26 cellular contexts compared by ENCODE assay signal in genomic region chr15:42731461-42731860, GRCh38.
"Had no signal": no experiment of that assay in that cellular context is flagged by ENCODE, and none has a peak within 500 bp of the region (broad histone marks: within the 10 kb centered on the region; RNA-seq: fewer than 3 reads in every experiment).

No MANE protein-coding gene starts in this region.

- H3K27ac Mint-ChIP-seq: activated B cell treated with CpG ODN at 0.5 μM for 24 hours; activated CD4-positive, alpha-beta T cell treated with anti-CD3 and anti-CD28 coated beads, Interleukin-2, amount 10 ng/mL, durations not matched to agents 24 days and 14 days; activated CD8-positive, alpha-beta memory T cell treated with anti-CD3 and anti-CD28 coated beads, Interleukin-2, amount 10 ng/mL, durations not matched to agents 7 days and 5 days; activated naive CD4-positive, alpha-beta T cell treated with anti-CD3 and anti-CD28 coated beads for 36 hours; activated T-helper 17 cell treated with anti-CD3 and anti-CD28 coated beads, Interleukin-2, amount 50 U/mL, for 72 hours had no signal

- H3K9me3 Mint-ChIP-seq: activated B cell treated with CpG ODN at 0.5 μM for 24 hours; activated CD4-positive, alpha-beta T cell treated with anti-CD3 and anti-CD28 coated beads, Interleukin-2, amount 10 ng/mL, durations not matched to agents 24 days and 14 days; activated naive CD4-positive, alpha-beta T cell treated with anti-CD3 and anti-CD28 coated beads for 36 hours; activated T-helper 17 cell treated with anti-CD3 and anti-CD28 coated beads, Interleukin-2, amount 50 U/mL, for 72 hours; T-cell had no signal

- H3K4me3 Mint-ChIP-seq: activated B cell treated with CpG ODN at 0.5 μM for 24 hours; activated CD4-positive, alpha-beta T cell treated with anti-CD3 and anti-CD28 coated beads, Interleukin-2, amount 10 ng/mL, durations not matched to agents 24 days and 14 days; activated CD8-positive, alpha-beta memory T cell treated with anti-CD3 and anti-CD28 coated beads, Interleukin-2, amount 10 ng/mL, durations not matched to agents 7 days and 5 days; activated naive CD4-positive, alpha-beta T cell treated with anti-CD3 and anti-CD28 coated beads for 36 hours; activated naive CD8-positive, alpha-beta T cell; activated T-helper 17 cell treated with anti-CD3 and anti-CD28 coated beads, Interleukin-2, amount 50 U/mL, for 72 hours; T-cell had no signal

- H3K27me3 ChIP-seq: brain microvascular endothelial cell, cardiac muscle cell, Peyer's patch had no signal

- H3K27me3 Mint-ChIP-seq: activated B cell treated with CpG ODN at 0.5 μM for 24 hours; activated CD4-positive, alpha-beta T cell treated with anti-CD3 and anti-CD28 coated beads, Interleukin-2, amount 10 ng/mL, durations not matched to agents 24 days and 14 days; activated CD8-positive, alpha-beta memory T cell treated with anti-CD3 and anti-CD28 coated beads, Interleukin-2, amount 10 ng/mL, durations not matched to agents 7 days and 5 days; activated naive CD8-positive, alpha-beta T cell; activated T-helper 17 cell treated with anti-CD3 and anti-CD28 coated beads, Interleukin-2, amount 50 U/mL, for 72 hours; T-cell had no signal

- H3K27ac ChIP-seq: brain microvascular endothelial cell, cardiac muscle cell, Peyer's patch had no signal

- ATAC-seq: activated CD8-positive, alpha-beta memory T cell treated with anti-CD3 and anti-CD28 coated beads, Interleukin-2, amount 10 ng/mL, durations not matched to agents 7 days and 5 days; activated T-helper 17 cell treated with anti-CD3 and anti-CD28 coated beads, Interleukin-2, amount 50 U/mL, for 72 hours; T-cell had no signal

- H3K4me3 ChIP-seq: cardiac muscle cell, Peyer's patch had no signal

- DNase-seq: activated B cell treated with CpG ODN at 0.5 μM for 24 hours; activated CD4-positive, alpha-beta T cell treated with anti-CD3 and anti-CD28 coated beads for 1 hour; activated CD4-positive, alpha-beta T cell treated with anti-CD3 and anti-CD28 coated beads, Interleukin-2, amount 10 ng/mL, durations not matched to agents 24 days and 14 days; activated CD4-positive, alpha-beta T cell treated with anti-CD3 and anti-CD28 coated beads, Interleukin-2, amount 50 U/mL, for 48 hours; activated CD8-positive, alpha-beta memory T cell treated with anti-CD3 and anti-CD28 coated beads, Interleukin-2, amount 10 ng/mL, durations not matched to agents 7 days and 5 days; activated gamma-delta T cell; activated naive CD4-positive, alpha-beta T cell treated with anti-CD3 and anti-CD28 coated beads for 36 hours; activated T-cell treated with anti-CD3 and anti-CD28 coated beads, Interleukin-2, amount 50 U/mL, for 48 hours; amygdala; brain microvascular endothelial cell; Kasumi-1; KBM-7; NCI-H1105 treated with DMSO at 0.1 percent for 48 hours; NCI-H1436 treated with DMSO at 0.1 percent for 48 hours; NCI-H187; NCI-H2081; NCI-H510A treated with DMSO at 0.1 percent for 48 hours; NCI-H69; Peyer's patch; SHP77 treated with DMSO at 0.1 percent for 48 hours; T-cell; T-helper 2 cell; T1000 had no signal

- H3K9me3 ChIP-seq: Peyer's patch had no signal
